In the genomic region with DNA sequence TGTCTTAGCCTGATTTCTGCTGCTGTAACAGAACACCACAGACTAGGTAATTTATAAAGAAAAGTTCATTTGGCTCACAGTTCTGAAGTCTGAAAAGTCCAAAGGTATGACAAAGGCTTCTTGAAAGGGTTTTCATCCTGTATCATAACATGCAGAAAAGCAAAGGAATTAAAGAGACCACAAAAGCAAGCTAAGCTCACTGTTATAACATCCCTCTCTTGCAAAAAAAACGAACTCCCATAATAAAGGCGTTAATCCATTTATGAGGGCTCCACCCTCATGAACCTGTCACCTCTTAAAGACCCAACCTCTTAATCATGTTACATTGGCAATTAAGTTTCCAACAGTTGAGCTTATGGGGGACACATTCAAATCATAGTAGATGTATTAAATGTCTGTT, we compare ENCODE assay signal across 7 cellular contexts.
"Had no signal": no experiment of that assay in that cellular context is flagged by ENCODE, and none has a peak within 500 bp of the region (broad histone marks: within the 10 kb centered on the region; RNA-seq: fewer than 3 reads in every experiment).

No MANE protein-coding gene starts in this region.

- DNase-seq: GM23248, GOT3, H7, H9, HCEC 1CT, HFFc6 had no signal

- H3K4me3 ChIP-seq: GM23248, GM23338 had no signal
